ENCODE assay signal across 8 cellular contexts in genomic region chr2:113584311-113585067, GRCh38. TPM values are rescaled to one million over a fixed set of nuclear protein-coding genes. Genes with fewer than 3 reads are reported as not detected.
DNase-seq lines count a peak whose midpoint lies in the region; ATAC-seq and TF ChIP-seq lines count a peak whose summit lies in the region.
"Not testable (repeated sequence)": the region's sequence is repeated elsewhere in the genome, so short reads cannot be mapped to it uniquely, and the experiment has no call there.

No MANE protein-coding gene starts in this region.

- CTCF ChIA-PET in AG04450 (lab: Charles Lee); RWPE1 (lab: Yijun Ruan, JAX): not testable (repeated sequence)

- not testable (repeated sequence) for H2AK5ac ChIP-seq in H9 (ENCODE audit: insufficient read length, low read length)

- peaks cover 11% of the 10 kb centered on the region for H3K27me3 Mint-ChIP-seq in H9 (ENCODE audit: low read depth)
- H3K27me3 Mint-ChIP-seq in natural killer cell (ENCODE audit: low read depth in 2 of 2) = not testable (repeated sequence)

- H3K4me3 Mint-ChIP-seq in H9 = peak overlapping the region; percentile 68 to 78
- peak overlapping the region; percentile 83 for H3K4me3 Mint-ChIP-seq in natural killer cell

- intact Hi-C loops in natural killer cell (cut with micrococcal nuclease) = not testable (repeated sequence)

- POLR2A ChIA-PET in AG04450 (lab: Yijun Ruan, JAX); RWPE1 (lab: Yijun Ruan, JAX; ENCODE audit: low non-redundant PET): not testable (repeated sequence)

- H3K27ac Mint-ChIP-seq in H9 = not testable (repeated sequence)
- peak overlapping the region; percentile 77 to 85 for H3K27ac Mint-ChIP-seq in natural killer cell

- not testable (repeated sequence) for ATAC-seq in natural killer cell

- H3K56ac ChIP-seq in H9 (ENCODE audit: insufficient read length, low read depth, low read length) = not testable (repeated sequence)

- H2BK5ac ChIP-seq in H9 (ENCODE audit: insufficient read length, low read length) = not testable (repeated sequence)

- H3K4me2 ChIP-seq in H9 (ENCODE audit: insufficient read depth, insufficient read length, low read length) = peak overlapping the region; percentile 48

- not testable (repeated sequence) for H3K27me3 ChIP-seq in AG04450 (ENCODE audit: control insufficient read depth, insufficient read depth, low read length); H9 (ENCODE audit: insufficient read depth, low read length); duodenal mucosa (ENCODE audit: control insufficient read depth in 1 of 2, insufficient read depth in 2 of 2, low read length in 2 of 2); iPS DF 6.9 (ENCODE audit: control insufficient read depth, insufficient read depth, low read length)

- H3K9ac ChIP-seq in H9 (ENCODE audit: extremely low read depth, insufficient read length, low read length) = not testable (repeated sequence)
- H3K9ac ChIP-seq in duodenal mucosa (ENCODE audit: low read depth in 1 of 2, low read length in 2 of 2) = peak overlapping the region; percentile 43 to 54

- H3K9me3 Mint-ChIP-seq in H9, natural killer cell: not testable (repeated sequence)

- H3K36me3 ChIP-seq in duodenal mucosa (ENCODE audit: control insufficient read depth in 1 of 2, insufficient read depth in 2 of 2, low read length in 2 of 2); iPS DF 6.9 (ENCODE audit: control insufficient read depth, insufficient read depth, low read length): not testable (repeated sequence)

- H3K23me2 ChIP-seq in H9 (ENCODE audit: insufficient read length, low read depth, low read length, poor library complexity, severe bottlenecking) = not testable (repeated sequence)

- not testable (repeated sequence) for H2AFZ ChIP-seq in H9 (ENCODE audit: low read length)

- not testable (repeated sequence) for H3K36me3 Mint-ChIP-seq in H9 (ENCODE audit: insufficient read depth in 1 of 3, low read depth in 3 of 3); natural killer cell

- H3K4me3 ChIP-seq in AG04450 (ENCODE audit: low read depth, low read length) = peak overlapping the region; percentile 58
- peak overlapping the region; percentile 66 to 71 for H3K4me3 ChIP-seq in duodenal mucosa (ENCODE audit: low read depth in 1 of 2, low read length in 2 of 2)
- H3K4me3 ChIP-seq in iPS DF 6.9 (ENCODE audit: low read length) = peak overlapping the region; percentile 62; the same call in 1 of the 2 replicates

- H3K79me1 ChIP-seq in H9 (ENCODE audit: insufficient read depth, low read depth, low read length, poor library complexity, severe bottlenecking) = not testable (repeated sequence)

- H2BK15ac ChIP-seq in H9 (ENCODE audit: low read depth, low read length) = not testable (repeated sequence)

- H2BK12ac ChIP-seq in H9 (ENCODE audit: insufficient read length, low read depth, low read length) = not testable (repeated sequence)

- H3K14ac ChIP-seq in H9 (ENCODE audit: insufficient read depth, low read length) = not testable (repeated sequence)

- H4K5ac ChIP-seq in H9 (ENCODE audit: insufficient read length, low read depth, low read length) = not testable (repeated sequence)

- not testable (repeated sequence) for TF ChIP-seq CTCF in AG04450 (IDR thresholded peaks at IDR 0.05; ENCODE audit: low read depth, low read length); H9 (conservative IDR thresholded peaks at IDR 0.05); RWPE1 (conservative IDR thresholded peaks at IDR 0.05; ENCODE audit: low read depth); natural killer cell (IDR thresholded peaks at IDR 0.05)

- not testable (repeated sequence) for H3K18ac ChIP-seq in H9 (ENCODE audit: insufficient read length, low read depth, low read length)

- H3K9me3 ChIP-seq in AG04450 (ENCODE audit: control insufficient read depth, insufficient read depth, low read length); H9 (ENCODE audit: control insufficient read depth, low read depth, low read length); duodenal mucosa (ENCODE audit: control insufficient read depth in 1 of 2, low read length in 2 of 2); iPS DF 6.9 (ENCODE audit: control insufficient read depth, insufficient read depth, low read length): not testable (repeated sequence)

- not testable (repeated sequence) for H3K4ac ChIP-seq in H9 (ENCODE audit: low read depth, low read length)

- H2BK120ac ChIP-seq in H9 (ENCODE audit: low read depth, low read length, poor library complexity, severe bottlenecking) = not testable (repeated sequence)

- H3K4me1 ChIP-seq in H9 (ENCODE audit: insufficient read depth, low read length); duodenal mucosa (ENCODE audit: control insufficient read depth in 1 of 2, insufficient read depth in 2 of 2, low read length in 2 of 2); iPS DF 6.9 (ENCODE audit: control insufficient read depth, insufficient read depth, low read length): not testable (repeated sequence)

- DNase-seq in AG04450 (ENCODE audit: low read depth, low spot score); H9; RWPE1 (ENCODE audit: low spot score); iPS DF 6.9 (ENCODE audit: low read depth, low spot score); natural killer cell: not testable (repeated sequence)
- peak; percentile 17 for DNase-seq in activated naive CD4-positive, alpha-beta T cell treated with Interleukin-2 at 50 U/mL for 16 hours
- DNase-seq in stimulated activated CD4-positive, alpha-beta T cell treated with anti-CD3 and anti-CD28 coated beads, Interleukin-2, amount 100 ng/mL, for 24 hours = peak; percentile 33 to 35

- H4K91ac ChIP-seq in H9 (ENCODE audit: insufficient read length, low read depth, low read length) = not testable (repeated sequence)

- not testable (repeated sequence) for H2BK20ac ChIP-seq in H9 (ENCODE audit: low read depth, low read length, poor library complexity, severe bottlenecking)

- H3K4me1 Mint-ChIP-seq in H9 (peaks cover 9 to 17% of the 10 kb centered on the region in 2 experiments), natural killer cell (peaks cover 19 to 33% of the 10 kb centered on the region in 2 donors)

- H3K79me2 ChIP-seq in H9 (ENCODE audit: insufficient read depth, low read length) = not testable (repeated sequence)

- not testable (repeated sequence) for H3K27ac ChIP-seq in AG04450 (ENCODE audit: low read depth, low read length); H9 (ENCODE audit: insufficient read length, low read depth, low read length); duodenal mucosa (ENCODE audit: low read depth, low read length); iPS DF 6.9 (ENCODE audit: low read length)
- H3K27ac ChIP-seq in RWPE1 = peak overlapping the region; percentile 74

- no CpG with 5 or more reads among the region's 47 CpGs for WGBS in H9 (ENCODE audit: extremely low coverage, insufficient read length, low lambda C conversion rate)
- no CpG with 5 or more reads among the region's 47 CpGs for WGBS in iPS DF 6.9 (ENCODE audit: insufficient coverage, insufficient read length)

- H3K23ac ChIP-seq in H9 (ENCODE audit: insufficient read length, low read depth, low read length) = not testable (repeated sequence)

- H3T11ph ChIP-seq in H9 (ENCODE audit: low read length) = not testable (repeated sequence)

- H4K20me1 ChIP-seq in H9 (ENCODE audit: control insufficient read depth, insufficient read depth, insufficient read length) = not testable (repeated sequence)

- not testable (repeated sequence) for H4K8ac ChIP-seq in H9 (replicated peaks; ENCODE audit: insufficient read length, low read depth, low read length)

RNA-seq across cellular contexts. Expression of gene RABL2A, which starts 42.6 kb away (rescaled TPM):
- 13.0 and 13.1 TPM in 2 replicates for polyA plus RNA-seq in AG04450 (2011; rRNA removed)
- 13.9 and 15.7 TPM in 2 replicates for polyA minus RNA-seq in AG04450 (2011; rRNA and poly(A)+ RNA removed)
- total RNA-seq in H9 (2021) (11.4 and 12.7 TPM in 2 replicates), natural killer cell (10 to 100 TPM; 16.7 to 23.5 (median 22.5) TPM)
